ENCODE assay signal across 8 cellular contexts in the genomic region with DNA sequence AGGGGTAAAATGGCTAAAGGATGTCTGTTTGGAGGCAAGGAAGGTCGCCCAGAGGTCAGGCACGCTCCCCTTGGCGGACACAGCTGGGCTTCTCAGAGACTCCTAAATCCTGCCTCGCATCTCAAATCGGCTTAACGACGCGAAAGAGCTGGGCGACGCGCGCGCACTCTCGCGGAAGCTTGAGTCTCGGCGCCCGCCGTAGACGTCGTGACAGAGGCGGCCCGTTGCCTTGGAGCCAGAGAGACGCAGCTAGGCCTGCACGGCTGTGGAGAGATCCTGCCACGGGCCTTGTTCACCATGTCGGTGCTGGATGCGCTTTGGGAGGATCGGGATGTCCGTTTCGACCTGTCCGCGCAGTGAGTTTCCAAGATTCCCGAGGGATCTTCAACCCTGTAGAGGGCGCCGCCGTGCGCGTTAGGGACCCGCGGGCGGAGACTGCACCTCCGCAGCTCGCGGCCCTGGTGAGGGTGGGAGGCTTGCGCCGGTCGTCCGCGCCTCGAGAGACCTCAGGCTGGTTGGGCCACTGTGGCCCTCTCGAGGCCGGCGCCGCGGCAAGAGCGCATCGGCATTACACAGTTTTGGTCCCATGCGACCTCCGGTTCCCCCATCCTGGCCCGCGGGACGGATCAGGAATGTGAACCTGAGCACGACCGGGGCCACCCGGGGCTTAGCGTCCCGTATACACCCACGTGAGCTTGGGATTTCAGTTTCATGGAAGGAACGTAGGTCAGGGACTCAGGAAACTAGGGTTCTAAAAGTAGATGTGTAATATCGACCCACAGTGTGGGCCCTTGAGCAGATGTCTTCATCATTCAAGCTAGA. TPM values are rescaled to one million over a fixed set of nuclear protein-coding genes. Genes with fewer than 3 reads are reported as not detected.
A peak's percentile ranks its signal among the peaks of the same experiment; 100 is the strongest.
DNase-seq lines count a peak whose midpoint lies in the region; ATAC-seq and TF ChIP-seq lines count a peak whose summit lies in the region.

TSS of gene BBS5 (plus strand) at position 238 of the 822 bp plus-strand sequence. CDS start at position 298, 60 bp downstream.

- H3K27me3 ChIP-seq in HUES6 (ENCODE audit: control insufficient read depth, insufficient read depth, low read length), result peaks cover 38% of the 10 kb centered on the region
- H3K27me3 ChIP-seq in Peyer's patch, result no peaks in the 10 kb centered on the region

- H3K9ac ChIP-seq in HUES6 (ENCODE audit: low read length), result peak within 1 kb of the TSS; percentile 33

- intact Hi-C loops in Calu3 (cut with micrococcal nuclease; ENCODE audit: unreplicated experiment), result no loop called here

- H3K27ac Mint-ChIP-seq in Calu3 (ENCODE audit: unreplicated experiment), result no peak within 1 kb of the TSS
- H3K27ac Mint-ChIP-seq in activated T-helper 17 cell treated with anti-CD3 and anti-CD28 coated beads, Interleukin-2, amount 50 U/mL, for 72 hours, result peak within 1 kb of the TSS; percentile 66
- H3K27ac Mint-ChIP-seq in natural killer cell treated with Interleukin-12 subunit alpha and Interleukin-12 subunit beta and Interleukin-15 and Interleukin-18, amount 100 ng/mL, for 72 hours, result peak within 1 kb of the TSS in 1 of 2 donors; percentile 40

- H3K27me3 Mint-ChIP-seq in Calu3 (ENCODE audit: unreplicated experiment), result no peaks in the 10 kb centered on the region
- H3K27me3 Mint-ChIP-seq in activated T-helper 17 cell treated with anti-CD3 and anti-CD28 coated beads, Interleukin-2, amount 50 U/mL, for 72 hours, result no peaks in the 10 kb centered on the region
- no peaks in the 10 kb centered on the region for H3K27me3 Mint-ChIP-seq in natural killer cell treated with Interleukin-12 subunit alpha and Interleukin-12 subunit beta and Interleukin-15 and Interleukin-18, amount 100 ng/mL, for 72 hours

- H3K36me3 ChIP-seq in HUES6 (ENCODE audit: control insufficient read depth, insufficient read depth, low read length), result no peaks in the 10 kb centered on the region
- H3K36me3 ChIP-seq in Peyer's patch, result no peaks in the 10 kb centered on the region

- peak within 1 kb of the TSS; percentile 82 for H3K4me3 Mint-ChIP-seq in Calu3 (ENCODE audit: low read depth, unreplicated experiment)
- peak within 1 kb of the TSS; percentile 84 for H3K4me3 Mint-ChIP-seq in activated T-helper 17 cell treated with anti-CD3 and anti-CD28 coated beads, Interleukin-2, amount 50 U/mL, for 72 hours
- H3K4me3 Mint-ChIP-seq in natural killer cell treated with Interleukin-12 subunit alpha and Interleukin-12 subunit beta and Interleukin-15 and Interleukin-18, amount 100 ng/mL, for 72 hours, result peak within 1 kb of the TSS; percentile 90

- peaks cover 15% of the 10 kb centered on the region for H3K36me3 Mint-ChIP-seq in Calu3 (ENCODE audit: insufficient read depth, unreplicated experiment)
- H3K36me3 Mint-ChIP-seq in activated T-helper 17 cell treated with anti-CD3 and anti-CD28 coated beads, Interleukin-2, amount 50 U/mL, for 72 hours (ENCODE audit: low read depth), result no peaks in the 10 kb centered on the region
- H3K36me3 Mint-ChIP-seq in natural killer cell treated with Interleukin-12 subunit alpha and Interleukin-12 subunit beta and Interleukin-15 and Interleukin-18, amount 100 ng/mL, for 72 hours, result no peaks in the 10 kb centered on the region

- CTCF ChIA-PET in Calu3 (lab: Charles Lee), result interaction anchor here (0.5 to 1.7 kb wide), 4 partner anchors 10 to 99 kb away, joined by 3 to 6 read pairs (median 4); no protein-coding TSS in a partner anchor

- no peak within 1 kb of the TSS for H3K27ac ChIP-seq in HUES6 (ENCODE audit: low read depth, low read length)
- peak within 1 kb of the TSS; percentile 24 to 68 (median 66) for H3K27ac ChIP-seq in Peyer's patch

- H3K9me3 ChIP-seq in HUES6 (ENCODE audit: control insufficient read depth, insufficient read depth, low read depth, low read length) (no peaks in the 10 kb centered on the region), Peyer's patch (no peaks in the 10 kb centered on the region)

- no peak for TF ChIP-seq POLR2A in Peyer's patch (IDR thresholded peaks at IDR 0.05)

- peak within 1 kb of the TSS; percentile 76 for H3K4me3 ChIP-seq in HUES6 (ENCODE audit: low read depth, low read length)
- peak within 1 kb of the TSS; percentile 42 to 90 (median 80) for H3K4me3 ChIP-seq in Peyer's patch
- H3K4me3 ChIP-seq in fibroblast of the aortic adventitia (ENCODE audit: low read depth, low read length), result peak within 1 kb of the TSS; percentile 84

- TF ChIP-seq CTCF in Calu3 (IDR thresholded peaks at IDR 0.05; ENCODE audit: unreplicated experiment) (peak; percentile 30), Peyer's patch (IDR thresholded peaks at IDR 0.05) (peak in 4 of 6 experiments; percentile 21 to 53 (median 32)), fibroblast of the aortic adventitia (IDR thresholded peaks at IDR 0.05; ENCODE audit: insufficient read depth, low read length) (peak; percentile 50)

- H3K4me1 ChIP-seq in HUES6 (ENCODE audit: control insufficient read depth, insufficient read depth, low read length) (no peaks in the 10 kb centered on the region), Peyer's patch (peaks cover 0 to 6% (median 0%) of the 10 kb centered on the region in 4 donors)

- BruUV-seq in Calu3 (replicated peaks; lab: Mats Ljungman, UMichigan), result no TSS peak

- DNase-seq in Calu3 (peak; percentile 64), Peyer's patch (peak; percentile 58 to 86 (median 78)), fibroblast of the aortic adventitia (ENCODE audit: low read depth) (peak; percentile 83)
- DNase-seq in natural killer cell treated with Interleukin-12 subunit alpha and Interleukin-12 subunit beta and Interleukin-15 and Interleukin-18, amount 100 ng/mL, for 72 hours (ENCODE audit: low spot score), result peak; percentile 82
- DNase-seq in stimulated activated naive CD4-positive, alpha-beta T cell treated with Interleukin-2 at 50 U/mL for 16 hours (lab: John Stamatoyannopoulos, UW), result peak; percentile 69

- no peaks in the 10 kb centered on the region for H3K9me3 Mint-ChIP-seq in Calu3 (ENCODE audit: low read depth, unreplicated experiment)
- H3K9me3 Mint-ChIP-seq in activated T-helper 17 cell treated with anti-CD3 and anti-CD28 coated beads, Interleukin-2, amount 50 U/mL, for 72 hours, result no peaks in the 10 kb centered on the region
- H3K9me3 Mint-ChIP-seq in natural killer cell treated with Interleukin-12 subunit alpha and Interleukin-12 subunit beta and Interleukin-15 and Interleukin-18, amount 100 ng/mL, for 72 hours, result no peaks in the 10 kb centered on the region

- ATAC-seq in GM21423 (IDR thresholded peaks at IDR 0.05; ENCODE audit: unreplicated experiment), result peak; percentile 96
- peak; percentile 96 for ATAC-seq in activated T-helper 17 cell treated with anti-CD3 and anti-CD28 coated beads, Interleukin-2, amount 50 U/mL, for 72 hours (replicated peaks)
- peak; percentile 94 to 96 for ATAC-seq in natural killer cell treated with Interleukin-12 subunit alpha and Interleukin-12 subunit beta and Interleukin-15 and Interleukin-18, amount 100 ng/mL, for 72 hours

- peaks cover 8% of the 10 kb centered on the region for H3K4me1 Mint-ChIP-seq in Calu3 (ENCODE audit: low read depth, unreplicated experiment)
- H3K4me1 Mint-ChIP-seq in activated T-helper 17 cell treated with anti-CD3 and anti-CD28 coated beads, Interleukin-2, amount 50 U/mL, for 72 hours, result no peaks in the 10 kb centered on the region
- H3K4me1 Mint-ChIP-seq in natural killer cell treated with Interleukin-12 subunit alpha and Interleukin-12 subunit beta and Interleukin-15 and Interleukin-18, amount 100 ng/mL, for 72 hours (ENCODE audit: low read depth in 2 of 2), result peaks cover 14 to 18% of the 10 kb centered on the region in 2 donors

RNA-seq across cellular contexts. Expression of gene BBS5, which starts in this region (rescaled TPM):
- total RNA-seq in Calu3 (2022) (3.3 and 3.9 TPM in 2 replicates), Peyer's patch (1 to 10 TPM in 3 of 4 donors, not detected in 1; 3.9 to 8.3 (median 4.6) TPM), fibroblast of the aortic adventitia (ENCODE audit: low replicate concordance) (4.0 and 7.3 TPM in 2 replicates)
- total RNA-seq in activated T-helper 17 cell treated with anti-CD3 and anti-CD28 coated beads, Interleukin-2, amount 50 U/mL, for 72 hours, result 1 to 10 TPM; 1.8 to 4.0 TPM
- total RNA-seq in natural killer cell treated with Interleukin-12 subunit alpha and Interleukin-12 subunit beta and Interleukin-15 and Interleukin-18, amount 100 ng/mL, for 72 hours, result 1 to 10 TPM; 3.7 to 5.7 TPM
